In the genomic region with DNA sequence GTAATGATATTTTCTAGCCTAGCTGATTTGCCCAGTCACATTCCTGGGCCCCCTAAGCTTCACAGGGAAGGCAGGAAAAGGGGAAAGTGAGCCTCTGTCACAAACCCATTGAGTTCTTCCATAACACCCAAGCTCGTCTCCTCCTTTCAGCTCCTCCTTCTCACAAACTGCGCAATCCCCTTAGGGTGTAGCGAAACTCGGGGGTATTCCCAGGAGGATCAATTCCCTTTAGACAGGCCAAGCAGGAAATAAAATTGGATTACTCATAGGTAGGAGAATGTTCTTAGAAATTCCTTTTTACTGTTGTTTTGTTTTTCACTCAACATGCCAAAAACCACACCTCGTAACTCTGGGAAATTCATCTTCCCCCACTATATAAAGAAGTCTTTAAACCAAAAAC, we compare ENCODE assay signal across 1 cellular context.
TF ChIP-seq lines count a peak whose summit lies in the region.

No MANE protein-coding gene starts in this region.

TF ChIP-seq in GM23338, 12 proteins besides CTCF, POLR2A, EP300 and RAD21 (continued from another document):
- TF ChIP-seq ZNF331 (CRISPR knock-in tag; IDR thresholded peaks at IDR 0.05; ENCODE audit: low read depth), result no peak
- no peak for TF ChIP-seq CREB1 (CRISPR knock-in tag; IDR thresholded peaks at IDR 0.05; ENCODE audit: low read depth)
- TF ChIP-seq, protein P1, sequence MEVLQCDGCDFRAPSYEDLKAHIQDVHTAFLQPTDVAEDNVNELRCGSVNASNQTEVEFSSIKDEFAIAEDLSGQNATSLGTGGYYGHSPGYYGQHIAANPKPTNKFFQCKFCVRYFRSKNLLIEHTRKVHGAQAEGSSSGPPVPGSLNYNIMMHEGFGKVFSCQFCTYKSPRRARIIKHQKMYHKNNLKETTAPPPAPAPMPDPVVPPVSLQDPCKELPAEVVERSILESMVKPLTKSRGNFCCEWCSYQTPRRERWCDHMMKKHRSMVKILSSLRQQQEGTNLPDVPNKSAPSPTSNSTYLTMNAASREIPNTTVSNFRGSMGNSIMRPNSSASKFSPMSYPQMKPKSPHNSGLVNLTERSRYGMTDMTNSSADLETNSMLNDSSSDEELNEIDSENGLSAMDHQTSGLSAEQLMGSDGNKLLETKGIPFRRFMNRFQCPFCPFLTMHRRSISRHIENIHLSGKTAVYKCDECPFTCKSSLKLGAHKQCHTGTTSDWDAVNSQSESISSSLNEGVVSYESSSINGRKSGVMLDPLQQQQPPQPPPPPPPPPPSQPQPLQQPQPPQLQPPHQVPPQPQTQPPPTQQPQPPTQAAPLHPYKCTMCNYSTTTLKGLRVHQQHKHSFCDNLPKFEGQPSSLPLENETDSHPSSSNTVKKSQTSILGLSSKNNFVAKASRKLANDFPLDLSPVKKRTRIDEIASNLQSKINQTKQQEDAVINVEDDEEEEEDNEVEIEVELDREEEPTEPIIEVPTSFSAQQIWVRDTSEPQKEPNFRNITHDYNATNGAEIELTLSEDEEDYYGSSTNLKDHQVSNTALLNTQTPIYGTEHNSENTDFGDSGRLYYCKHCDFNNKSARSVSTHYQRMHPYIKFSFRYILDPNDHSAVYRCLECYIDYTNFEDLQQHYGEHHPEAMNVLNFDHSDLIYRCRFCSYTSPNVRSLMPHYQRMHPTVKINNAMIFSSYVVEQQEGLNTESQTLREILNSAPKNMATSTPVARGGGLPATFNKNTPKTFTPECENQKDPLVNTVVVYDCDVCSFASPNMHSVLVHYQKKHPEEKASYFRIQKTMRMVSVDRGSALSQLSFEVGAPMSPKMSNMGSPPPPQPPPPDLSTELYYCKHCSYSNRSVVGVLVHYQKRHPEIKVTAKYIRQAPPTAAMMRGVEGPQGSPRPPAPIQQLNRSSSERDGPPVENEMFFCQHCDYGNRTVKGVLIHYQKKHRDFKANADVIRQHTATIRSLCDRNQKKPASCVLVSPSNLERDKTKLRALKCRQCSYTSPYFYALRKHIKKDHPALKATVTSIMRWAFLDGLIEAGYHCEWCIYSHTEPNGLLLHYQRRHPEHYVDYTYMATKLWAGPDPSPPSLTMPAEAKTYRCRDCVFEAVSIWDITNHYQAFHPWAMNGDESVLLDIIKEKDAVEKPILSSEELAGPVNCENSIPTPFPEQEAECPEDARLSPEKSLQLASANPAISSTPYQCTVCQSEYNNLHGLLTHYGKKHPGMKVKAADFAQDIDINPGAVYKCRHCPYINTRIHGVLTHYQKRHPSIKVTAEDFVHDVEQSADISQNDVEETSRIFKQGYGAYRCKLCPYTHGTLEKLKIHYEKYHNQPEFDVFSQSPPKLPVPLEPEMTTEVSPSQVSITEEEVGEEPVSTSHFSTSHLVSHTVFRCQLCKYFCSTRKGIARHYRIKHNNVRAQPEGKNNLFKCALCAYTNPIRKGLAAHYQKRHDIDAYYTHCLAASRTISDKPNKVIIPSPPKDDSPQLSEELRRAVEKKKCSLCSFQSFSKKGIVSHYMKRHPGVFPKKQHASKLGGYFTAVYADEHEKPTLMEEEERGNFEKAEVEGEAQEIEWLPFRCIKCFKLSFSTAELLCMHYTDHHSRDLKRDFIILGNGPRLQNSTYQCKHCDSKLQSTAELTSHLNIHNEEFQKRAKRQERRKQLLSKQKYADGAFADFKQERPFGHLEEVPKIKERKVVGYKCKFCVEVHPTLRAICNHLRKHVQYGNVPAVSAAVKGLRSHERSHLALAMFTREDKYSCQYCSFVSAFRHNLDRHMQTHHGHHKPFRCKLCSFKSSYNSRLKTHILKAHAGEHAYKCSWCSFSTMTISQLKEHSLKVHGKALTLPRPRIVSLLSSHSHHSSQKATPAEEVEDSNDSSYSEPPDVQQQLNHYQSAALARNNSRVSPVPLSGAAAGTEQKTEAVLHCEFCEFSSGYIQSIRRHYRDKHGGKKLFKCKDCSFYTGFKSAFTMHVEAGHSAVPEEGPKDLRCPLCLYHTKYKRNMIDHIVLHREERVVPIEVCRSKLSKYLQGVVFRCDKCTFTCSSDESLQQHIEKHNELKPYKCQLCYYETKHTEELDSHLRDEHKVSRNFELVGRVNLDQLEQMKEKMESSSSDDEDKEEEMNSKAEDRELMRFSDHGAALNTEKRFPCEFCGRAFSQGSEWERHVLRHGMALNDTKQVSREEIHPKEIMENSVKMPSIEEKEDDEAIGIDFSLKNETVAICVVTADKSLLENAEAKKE (CRISPR knock-in tag; IDR thresholded peaks at IDR 0.05), result no peak
